Comparison of ENCODE assay signal across 23 cellular contexts in the genomic region with DNA sequence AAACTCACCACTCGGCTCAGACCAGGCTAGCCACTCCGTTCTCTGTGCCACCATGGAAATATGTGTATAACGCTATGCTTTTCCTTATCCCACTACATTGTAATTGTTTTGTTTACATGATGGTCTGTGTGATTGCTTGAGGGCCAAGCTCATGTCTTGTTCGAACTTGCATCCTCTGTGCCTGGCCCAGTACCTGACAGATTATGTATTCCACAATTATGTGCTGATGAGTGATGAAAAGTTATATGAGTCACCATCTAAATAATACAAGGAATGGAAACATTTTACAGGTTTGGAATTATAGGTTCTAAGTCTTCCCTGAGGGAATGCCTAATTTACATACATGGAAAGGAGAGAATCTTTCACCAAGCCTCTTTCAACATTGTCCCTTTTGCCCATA.
"Had no signal": no experiment of that assay in that cellular context is flagged by ENCODE, and none has a peak within 500 bp of the region (broad histone marks: within the 10 kb centered on the region; RNA-seq: fewer than 3 reads in every experiment).

No MANE protein-coding gene starts in this region.

- DNase-seq: KBM-7, MM.1S, MV-4-11, NCI-H1048, NCI-H1105, NCI-H1417, NCI-H1436 treated with DMSO at 0.1 percent for 48 hours, NCI-H1694, NCI-H187 treated with DMSO at 0.1 percent for 48 hours, NCI-H2081, NCI-H2107, NCI-H226, NCI-H446, NCI-H510A, NCI-H524 treated with DMSO at 0.1 percent for 48 hours, NCI-H69, NCI-H774, Right ventricle myocardium superior, SIG-M5 had no signal

- H3K36me3 ChIP-seq: SJSA1 had no signal

- H3K27me3 ChIP-seq: SJSA1 had no signal

- ATAC-seq: Panc1 had no signal

- H3K4me3 ChIP-seq: SJSA1, SK-N-MC had no signal

- H3K4me1 ChIP-seq: SJSA1 had no signal

- H3K27ac ChIP-seq: HL-60, SJSA1, SK-N-MC had no signal
